In genomic region chr18:9617006-9617542, GRCh38 we compare ENCODE assay signal across 14 cellular contexts. TPM values are rescaled to one million over a fixed set of nuclear protein-coding genes. Genes with fewer than 3 reads are reported as not detected.
DNase-seq lines count a peak whose midpoint lies in the region; ATAC-seq and TF ChIP-seq lines count a peak whose summit lies in the region.
"Had no signal": no experiment of that assay in that cellular context is flagged by ENCODE, and none has a peak within 500 bp of the region (broad histone marks: within the 10 kb centered on the region; RNA-seq: fewer than 3 reads in every experiment).

No MANE protein-coding gene starts in this region.

- no peak overlapping the region; the same call in 1 of the 2 replicates for H4K91ac ChIP-seq in IMR-90 (ENCODE audit: insufficient read depth, low read depth, low read length)

- BruUV-seq in IMR-90 (replicated peaks; lab: Mats Ljungman, UMichigan): no TSS peak

- in situ Hi-C loops in IMR-90 (cut with MboI; ENCODE audit: low sequenced_read_pairs): no loop called here

- no peak for TF ChIP-seq RAD21 in IMR-90 (IDR thresholded peaks at IDR 0.05; ENCODE audit: low read length)

- H2AK5ac ChIP-seq in IMR-90 (ENCODE audit: low read depth, low read length): peak overlapping the region; percentile 78

- no peak overlapping the region for H3K4me3 ChIP-seq in ACC112 (ENCODE audit: low read depth, low read length)
- no peak overlapping the region for H3K4me3 ChIP-seq in IMR-90 (ENCODE audit: insufficient read depth, low read depth, low read length)
- no peak overlapping the region for H3K4me3 ChIP-seq in lower lobe of right lung
- H3K4me3 ChIP-seq: stomach had no signal

- H3K36me3 ChIP-seq in ACC112 (ENCODE audit: insufficient read depth, low read length) (no peaks in the 10 kb centered on the region), IMR-90 (ENCODE audit: control insufficient read depth, insufficient read depth, low read length) (no peaks in the 10 kb centered on the region), lower lobe of right lung (peaks cover under 1% of the 10 kb centered on the region)
- H3K36me3 ChIP-seq: stomach had no signal

- peak overlapping the region in 1 of 2 experiments; percentile 44; a peak in 2 of 4 replicates for H4K8ac ChIP-seq in IMR-90 (ENCODE audit: low read depth in 2 of 2, low read length in 2 of 2)

- POLR2A ChIA-PET in IMR-90 (lab: Charles Lee; ENCODE audit: unreplicated experiment): no interaction called here

- H4K20me1 ChIP-seq in IMR-90 (ENCODE audit: insufficient read depth, low read length): peaks cover 16% of the 10 kb centered on the region

- H3K27ac ChIP-seq in ACC112 (ENCODE audit: low read depth, low read length) (peak overlapping the region; percentile 91), IMR-90 (ENCODE audit: insufficient read depth, low read length) (no peak overlapping the region), foreskin keratinocyte (peak overlapping the region; percentile 92), lower lobe of right lung (no peak overlapping the region)

- H2BK15ac ChIP-seq in IMR-90 (ENCODE audit: low read depth, low read length): peak overlapping the region; percentile 43; the same call in 1 of the 3 replicates

- H3K18ac ChIP-seq in IMR-90 (ENCODE audit: low read depth, low read length): peak overlapping the region; percentile 8; the same call in 1 of the 2 replicates

- no peaks in the 10 kb centered on the region for H3K9me3 ChIP-seq in IMR-90 (ENCODE audit: control insufficient read depth, insufficient read depth, low read length)
- no peaks in the 10 kb centered on the region for H3K9me3 ChIP-seq in lower lobe of right lung
- H3K9me3 ChIP-seq: stomach had no signal

- DNase-seq in IMR-90 (no peak), UCSD-AML1 (lab: John Stamatoyannopoulos, UW; ENCODE audit: unreplicated experiment) (peak; percentile 11), foreskin keratinocyte (no peak), mesenteric fat pad (ENCODE audit: low spot score) (no peak), DMS153 (lab: John Stamatoyannopoulos, UW) (no peak), lower lobe of right lung (no peak), GOT3 (lab: John Stamatoyannopoulos, UW) (no peak)
- DNase-seq: activated CD4-positive, alpha-beta memory T cell treated with anti-CD3 and anti-CD28 coated beads, Interleukin-2, amount 10 ng/mL, durations not matched to agents 7 days and 5 days; amniotic stem cell; H7; NCI-H1694 treated with DMSO at 0.1 percent for 48 hours; NCI-H526 treated with DMSO at 0.1 percent for 48 hours; stomach had no signal

- no peak overlapping the region for H2BK5ac ChIP-seq in IMR-90 (ENCODE audit: low read depth, low read length, poor library complexity, severe bottlenecking)

- H3K4ac ChIP-seq in IMR-90 (ENCODE audit: low read depth, low read length): peak overlapping the region; percentile 54; the same call in 1 of the 2 replicates

- H2AK9ac ChIP-seq in IMR-90 (replicated peaks; ENCODE audit: low read depth, low read length, poor library complexity): no peak overlapping the region

- WGBS in IMR-90 (ENCODE audit: extremely low coverage in 2 of 2, insufficient read length in 1 of 2), 2 experiments: 89% methylated on average over 3 of the region's 5 CpGs; no CpG with 5 or more reads in 1 of the 2 experiments

- H3K4me2 ChIP-seq in IMR-90 (ENCODE audit: low read depth, low read length): 0 out of 2 replicates have a peak overlapping the region, but pooled peaks have one; percentile 3

- peak overlapping the region; percentile 49; the same call in 1 of the 2 replicates for H3K9ac ChIP-seq in IMR-90 (ENCODE audit: low read depth, low read length)

- no peak for ATAC-seq in IMR-90 (ENCODE audit: low read depth)
- no peak for ATAC-seq in foreskin keratinocyte
- ATAC-seq in lower lobe of right lung: no peak

- intact Hi-C loops in IMR-90 (cut with micrococcal nuclease) (no loop called here), lower lobe of right lung (cut with DNase I) (no loop called here)

- peak overlapping the region; percentile 25 for H2AFZ ChIP-seq in ACC112 (ENCODE audit: low read length, unreplicated experiment)
- no peak overlapping the region for H2AFZ ChIP-seq in IMR-90 (replicated peaks; ENCODE audit: low read length, poor library complexity)

- H3K23ac ChIP-seq in IMR-90 (ENCODE audit: low read depth, low read length): peak overlapping the region; percentile 18; the same call in 1 of the 2 replicates

- no peak overlapping the region; the same call in 1 of the 2 replicates for H2BK20ac ChIP-seq in IMR-90 (ENCODE audit: low read depth, low read length)

- H3K56ac ChIP-seq in IMR-90 (ENCODE audit: extremely low read depth, insufficient read depth, low read length): no peak overlapping the region

- no peak overlapping the region for H3K14ac ChIP-seq in IMR-90 (replicated peaks; ENCODE audit: low read depth, low read length)

- CTCF ChIA-PET in IMR-90 (lab: Yijun Ruan, JAX): interaction anchor here (0.7 to 1.8 kb wide), 2 partner anchors 42 to 44 kb away, joined by 3 to 5 read pairs; no protein-coding TSS in a partner anchor

- TF ChIP-seq CTCF in IMR-90 (conservative IDR thresholded peaks at IDR 0.05; ENCODE audit: low read depth, low read length) (no peak), foreskin keratinocyte (conservative IDR thresholded peaks at IDR 0.05) (no peak), lower lobe of right lung (IDR thresholded peaks at IDR 0.05) (no peak)

- no peaks in the 10 kb centered on the region for H3K27me3 ChIP-seq in ACC112 (ENCODE audit: insufficient read depth, low read length)
- no peaks in the 10 kb centered on the region for H3K27me3 ChIP-seq in IMR-90 (ENCODE audit: control insufficient read depth, insufficient read depth, low read length)
- no peaks in the 10 kb centered on the region for H3K27me3 ChIP-seq in foreskin keratinocyte
- H3K27me3 ChIP-seq in lower lobe of right lung (ENCODE audit: low read depth): no peaks in the 10 kb centered on the region
- H3K27me3 ChIP-seq: stomach had no signal

- H3K4me1 ChIP-seq in ACC112 (ENCODE audit: control insufficient read depth, insufficient read depth, low read length, unreplicated experiment) (peaks cover 45% of the 10 kb centered on the region), IMR-90 (ENCODE audit: control insufficient read depth, insufficient read depth, low read length) (peaks cover 13% of the 10 kb centered on the region), foreskin keratinocyte (peaks cover 30% of the 10 kb centered on the region), lower lobe of right lung (peaks cover 41% of the 10 kb centered on the region)

- no peak overlapping the region for H4K5ac ChIP-seq in IMR-90 (ENCODE audit: low read depth, low read length)

- H3K79me1 ChIP-seq in IMR-90 (ENCODE audit: low read depth in 1 of 2, low read length in 2 of 2): peaks cover 13 to 24% of the 10 kb centered on the region in 2 experiments; a peak in 3 of 4 replicates

- TF ChIP-seq POLR2A in IMR-90 (IDR thresholded peaks at IDR 0.05; ENCODE audit: low read depth, low read length): no peak

- peaks cover 10% of the 10 kb centered on the region; the same call in 1 of the 2 replicates for H3K9me1 ChIP-seq in IMR-90 (ENCODE audit: insufficient read depth, low read length)

- peaks cover 37% of the 10 kb centered on the region for H3K79me2 ChIP-seq in ACC112 (ENCODE audit: control insufficient read depth, insufficient read depth, low read length, unreplicated experiment)

- dilution Hi-C loops in IMR-90 (cut with HindIII; ENCODE audit: low sequenced_read_pairs, unreplicated experiment): no loop called here

- H2BK120ac ChIP-seq in IMR-90 (ENCODE audit: low read depth, low read length): peak overlapping the region; percentile 68; the same call in 1 of the 2 replicates

TF ChIP-seq in IMR-90, 13 proteins besides CTCF, POLR2A, EP300 and RAD21:
- no peak for TF ChIP-seq RCOR1 (IDR thresholded peaks at IDR 0.05; ENCODE audit: insufficient replicate concordance, low read length)
- TF ChIP-seq RFX5 (IDR thresholded peaks at IDR 0.05; ENCODE audit: low read depth, low read length): no peak
- no peak for TF ChIP-seq SMC3 (IDR thresholded peaks at IDR 0.05; ENCODE audit: low read depth, low read length)
- no peak for TF ChIP-seq ELK1 (IDR thresholded peaks at IDR 0.05; ENCODE audit: borderline replicate concordance, low read depth, low read length)
- TF ChIP-seq BHLHE40 (IDR thresholded peaks at IDR 0.05; ENCODE audit: low read depth, low read length): no peak
- no peak for TF ChIP-seq NFE2L2 (IDR thresholded peaks at IDR 0.05; ENCODE audit: low read depth, low read length)
- TF ChIP-seq MXI1 (IDR thresholded peaks at IDR 0.05; ENCODE audit: borderline replicate concordance, low read depth, low read length): no peak

RNA-seq across cellular contexts. Expression of gene PPP4R1, which starts 2.7 kb away (rescaled TPM):
- total RNA-seq in IMR-90 (2012; rRNA removed) (123 and 131 TPM in 2 replicates), foreskin keratinocyte (142 and 147 TPM in 2 replicates), mesenteric fat pad (74.7 TPM), lower lobe of right lung (114 TPM)
- polyA plus RNA-seq in IMR-90 (2012; rRNA removed) (70.9 and 80.6 TPM in 2 replicates), foreskin keratinocyte (53.3 and 58.5 TPM in 2 replicates)
- 40.7 and 121 TPM in 2 replicates for polyA plus RNA-seq in IMR-90 (2012; cell fraction: cytosol; rRNA removed)
- polyA plus RNA-seq in IMR-90 (2012; cell fraction: nucleus; rRNA removed; ENCODE audit: low replicate concordance): 131 and 135 TPM in 2 replicates

Comparison
In these comparisons a context has a peak if more than half of its experiments do, and no peak if none do; other contexts are left out.
1. H3K27ac ChIP-seq: peak in ACC112 (single experiment) and foreskin keratinocyte (single experiment); none in IMR-90 (single experiment) and lower lobe of right lung (single experiment).